In the genomic region with DNA sequence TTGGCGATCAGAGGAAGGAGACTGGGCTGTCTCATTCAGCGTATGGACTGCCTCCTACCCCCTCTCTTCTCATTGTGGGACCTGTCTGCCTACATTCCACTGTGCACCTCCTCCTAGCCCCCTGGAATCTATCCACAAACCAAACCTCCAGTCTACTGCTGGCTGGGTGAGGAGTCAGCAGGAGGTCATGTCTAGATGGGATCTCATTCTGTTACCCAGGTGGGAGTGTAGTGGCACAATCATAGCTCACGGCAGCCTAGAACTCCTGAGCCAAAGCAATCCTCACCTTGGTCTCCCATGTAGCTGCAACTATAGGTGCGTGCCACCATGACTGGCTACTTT, we compare ENCODE assay signal across 19 cellular contexts. TPM values are rescaled to one million over a fixed set of nuclear protein-coding genes. Genes with fewer than 3 reads are reported as not detected.
DNase-seq lines count a peak whose midpoint lies in the region; ATAC-seq and TF ChIP-seq lines count a peak whose summit lies in the region.
"Had no signal": no experiment of that assay in that cellular context is flagged by ENCODE, and none has a peak within 500 bp of the region (broad histone marks: within the 10 kb centered on the region; RNA-seq: fewer than 3 reads in every experiment).

No MANE protein-coding gene starts in this region.

- ATAC-seq in natural killer cell (no peak), foreskin keratinocyte (peak; percentile 28)
- no peak for ATAC-seq in natural killer cell treated with Interleukin-12 subunit alpha and Interleukin-12 subunit beta and Interleukin-15 and Interleukin-18, amount 100 ng/mL, for 72 hours
- ATAC-seq: GM12878, Right ventricle myocardium inferior had no signal

- DNase-seq in natural killer cell, result no peak
- DNase-seq in natural killer cell treated with Interleukin-12 subunit alpha and Interleukin-12 subunit beta and Interleukin-15 and Interleukin-18, amount 100 ng/mL, for 72 hours (ENCODE audit: low spot score), result no peak
- DNase-seq in foreskin keratinocyte, result no peak
- DNase-seq in osteocyte (ENCODE audit: extremely low spot score, unreplicated experiment), result peak; percentile 42
- DNase-seq in H9, result no peak
- no peak for DNase-seq in NCI-H2029 treated with DMSO at 0.1 percent for 48 hours (lab: John Stamatoyannopoulos, UW)
- no peak for DNase-seq in tibial artery
- DNase-seq: DND-41, GDM1, Karpas-422, NCI-H1105, NCI-H1694, NCI-H2107, NCI-H2227 treated with DMSO at 0.1 percent for 48 hours, NCI-H524, Peyer's patch had no signal

- no peaks in the 10 kb centered on the region for H3K27me3 Mint-ChIP-seq in natural killer cell (ENCODE audit: low read depth in 2 of 2)
- no peaks in the 10 kb centered on the region for H3K27me3 Mint-ChIP-seq in natural killer cell treated with Interleukin-12 subunit alpha and Interleukin-12 subunit beta and Interleukin-15 and Interleukin-18, amount 100 ng/mL, for 72 hours
- peaks cover 51% of the 10 kb centered on the region for H3K27me3 Mint-ChIP-seq in osteocyte (ENCODE audit: unreplicated experiment)
- H3K27me3 Mint-ChIP-seq in H9 (ENCODE audit: low read depth), result peaks cover 30% of the 10 kb centered on the region

- H3K4me3 Mint-ChIP-seq in natural killer cell (no peak overlapping the region), osteocyte (ENCODE audit: unreplicated experiment) (no peak overlapping the region), H9 (no peak overlapping the region)
- no peak overlapping the region for H3K4me3 Mint-ChIP-seq in natural killer cell treated with Interleukin-12 subunit alpha and Interleukin-12 subunit beta and Interleukin-15 and Interleukin-18, amount 100 ng/mL, for 72 hours

- no peak overlapping the region for H3K4me3 ChIP-seq in tibial artery
- H3K4me3 ChIP-seq: GM12878, Peyer's patch had no signal

- no peaks in the 10 kb centered on the region for H3K79me2 ChIP-seq in H9 (ENCODE audit: insufficient read depth, low read length)

- no peak overlapping the region for H2BK5ac ChIP-seq in H9 (ENCODE audit: insufficient read length, low read length)

- no peak overlapping the region for H3K23ac ChIP-seq in H9 (ENCODE audit: insufficient read length, low read depth, low read length)

- no peak overlapping the region for H2BK15ac ChIP-seq in H9 (ENCODE audit: low read depth, low read length)

- H3K4me2 ChIP-seq in H9 (ENCODE audit: insufficient read depth, insufficient read length, low read length), result no peak overlapping the region

- WGBS in H9 (ENCODE audit: extremely low coverage, insufficient read length, low lambda C conversion rate), result no CpG with 5 or more reads among the region's 4 CpGs

- no peaks in the 10 kb centered on the region for H4K20me1 ChIP-seq in H9 (ENCODE audit: control insufficient read depth, insufficient read depth, insufficient read length)

- H2BK120ac ChIP-seq in H9 (ENCODE audit: low read depth, low read length, poor library complexity, severe bottlenecking), result no peak overlapping the region

- no peaks in the 10 kb centered on the region for H3K79me1 ChIP-seq in H9 (ENCODE audit: insufficient read depth, low read depth, low read length, poor library complexity, severe bottlenecking)

- H3K14ac ChIP-seq in H9 (ENCODE audit: insufficient read depth, low read length), result no peak overlapping the region; the same call in 1 of the 2 replicates

- no peak overlapping the region for H3T11ph ChIP-seq in H9 (ENCODE audit: low read length)

- H3K18ac ChIP-seq in H9 (ENCODE audit: insufficient read length, low read depth, low read length), result no peak overlapping the region

- H3K27me3 ChIP-seq in foreskin keratinocyte (peaks cover 7% of the 10 kb centered on the region), H9 (ENCODE audit: insufficient read depth, low read length) (no peaks in the 10 kb centered on the region), tibial artery (peaks cover 0 to 11% of the 10 kb centered on the region in 2 donors)
- H3K27me3 ChIP-seq: Peyer's patch had no signal

- no peak overlapping the region for H4K5ac ChIP-seq in H9 (ENCODE audit: insufficient read length, low read depth, low read length)

- H3K23me2 ChIP-seq in H9 (ENCODE audit: insufficient read length, low read depth, low read length, poor library complexity, severe bottlenecking), result no peaks in the 10 kb centered on the region

- no peaks in the 10 kb centered on the region for H3K4me1 ChIP-seq in foreskin keratinocyte
- peaks cover 3% of the 10 kb centered on the region; the same call in 1 of the 2 replicates for H3K4me1 ChIP-seq in H9 (ENCODE audit: insufficient read depth, low read length)
- H3K4me1 ChIP-seq in tibial artery, result no peaks in the 10 kb centered on the region

- no peak overlapping the region for H3K56ac ChIP-seq in H9 (ENCODE audit: insufficient read length, low read depth, low read length)

- H3K4me1 Mint-ChIP-seq in natural killer cell (peaks cover 13 to 38% of the 10 kb centered on the region in 2 donors), osteocyte (ENCODE audit: unreplicated experiment) (no peaks in the 10 kb centered on the region), H9 (peaks cover 20 to 32% of the 10 kb centered on the region in 2 experiments)
- H3K4me1 Mint-ChIP-seq in natural killer cell treated with Interleukin-12 subunit alpha and Interleukin-12 subunit beta and Interleukin-15 and Interleukin-18, amount 100 ng/mL, for 72 hours (ENCODE audit: low read depth in 2 of 2), result peaks cover 11 to 12% of the 10 kb centered on the region in 2 donors

- no peak overlapping the region for H2AK5ac ChIP-seq in H9 (ENCODE audit: insufficient read length, low read length)

- intact Hi-C loops in natural killer cell (cut with micrococcal nuclease), result no loop called here
- intact Hi-C loops in tibial artery (cut with DNase I; ENCODE audit: low total_unique reads), result loop anchor here (10.0 kb wide), 1 partner anchor 314 kb away; no protein-coding TSS in a partner anchor

- H3K4ac ChIP-seq in H9 (ENCODE audit: low read depth, low read length), result no peak overlapping the region

- TF ChIP-seq CTCF in natural killer cell (IDR thresholded peaks at IDR 0.05) (no peak), foreskin keratinocyte (conservative IDR thresholded peaks at IDR 0.05) (no peak), osteocyte (IDR thresholded peaks at IDR 0.05) (no peak), H9 (conservative IDR thresholded peaks at IDR 0.05) (no peak), tibial artery (IDR thresholded peaks at IDR 0.05) (no peak)

- H2AFZ ChIP-seq in H9 (ENCODE audit: low read length), result no peak overlapping the region

- H3K27ac ChIP-seq in foreskin keratinocyte (no peak overlapping the region), H9 (ENCODE audit: insufficient read length, low read depth, low read length) (no peak overlapping the region), tibial artery (no peak overlapping the region)
- H3K27ac ChIP-seq: C4-2B, Peyer's patch had no signal

- peaks cover 4 to 9% of the 10 kb centered on the region in 2 donors for H3K9me3 Mint-ChIP-seq in natural killer cell
- H3K9me3 Mint-ChIP-seq in natural killer cell treated with Interleukin-12 subunit alpha and Interleukin-12 subunit beta and Interleukin-15 and Interleukin-18, amount 100 ng/mL, for 72 hours, result peaks cover 9% of the 10 kb centered on the region
- peaks cover 15% of the 10 kb centered on the region for H3K9me3 Mint-ChIP-seq in osteocyte (ENCODE audit: unreplicated experiment)
- H3K9me3 Mint-ChIP-seq in H9, result peaks cover 5 to 9% of the 10 kb centered on the region in 2 experiments; a peak in 4 of 5 replicates

- H2BK12ac ChIP-seq in H9 (ENCODE audit: insufficient read length, low read depth, low read length), result no peak overlapping the region

- H3K36me3 ChIP-seq in tibial artery, result no peaks in the 10 kb centered on the region
- H3K36me3 ChIP-seq: Peyer's patch had no signal

- no peak overlapping the region for H2BK20ac ChIP-seq in H9 (ENCODE audit: low read depth, low read length, poor library complexity, severe bottlenecking)

- no peaks in the 10 kb centered on the region for H3K9me3 ChIP-seq in H9 (ENCODE audit: control insufficient read depth, low read depth, low read length)
- peaks cover 0 to 6% (median 4%) of the 10 kb centered on the region in 3 donors for H3K9me3 ChIP-seq in tibial artery

- peaks cover 40% of the 10 kb centered on the region for H3K36me3 Mint-ChIP-seq in natural killer cell
- peaks cover 24% of the 10 kb centered on the region for H3K36me3 Mint-ChIP-seq in natural killer cell treated with Interleukin-12 subunit alpha and Interleukin-12 subunit beta and Interleukin-15 and Interleukin-18, amount 100 ng/mL, for 72 hours
- no peaks in the 10 kb centered on the region for H3K36me3 Mint-ChIP-seq in osteocyte (ENCODE audit: unreplicated experiment)
- H3K36me3 Mint-ChIP-seq in H9 (ENCODE audit: insufficient read depth in 1 of 3, low read depth in 3 of 3), result 0 out of 7 replicates have a peak, but pooled peaks cover 0 to 4% (median 0%) of the 10 kb centered on the region in 3 experiments

- no peak overlapping the region for H4K91ac ChIP-seq in H9 (ENCODE audit: insufficient read length, low read depth, low read length)

- H3K9ac ChIP-seq in H9 (ENCODE audit: extremely low read depth, insufficient read length, low read length), result no peak overlapping the region

- H3K27ac Mint-ChIP-seq in natural killer cell (peak overlapping the region; percentile 43 to 60), osteocyte (ENCODE audit: unreplicated experiment) (no peak overlapping the region), H9 (peak overlapping the region in 1 of 3 experiments; percentile 71; a peak in 2 of 7 replicates)
- peak overlapping the region in 1 of 2 donors; percentile 17 for H3K27ac Mint-ChIP-seq in natural killer cell treated with Interleukin-12 subunit alpha and Interleukin-12 subunit beta and Interleukin-15 and Interleukin-18, amount 100 ng/mL, for 72 hours

- H4K8ac ChIP-seq in H9 (replicated peaks; ENCODE audit: insufficient read length, low read depth, low read length), result no peak overlapping the region

RNA-seq across cellular contexts. Expression of a gene that starts 18.0 kb away (rescaled TPM):
- total RNA-seq in natural killer cell (10 to 100 TPM; 17.8 to 30.8 (median 26.5) TPM), foreskin keratinocyte (4.6 and 5.9 TPM in 2 replicates), osteocyte (not detected in 2 replicates), H9 (2021) (0.55 and 0.59 TPM in 2 replicates)
- 1 to 10 TPM; 1.5 to 2.1 TPM for total RNA-seq in natural killer cell treated with Interleukin-12 subunit alpha and Interleukin-12 subunit beta and Interleukin-15 and Interleukin-18, amount 100 ng/mL, for 72 hours
- polyA plus RNA-seq in foreskin keratinocyte, result 3.2 and 4.3 TPM in 2 replicates
- total RNA-seq: Right ventricle myocardium inferior had no signal

RNA-seq across cellular contexts. Expression of a gene that starts 54.8 kb away (rescaled TPM):
- total RNA-seq in natural killer cell, result 1 to 10 TPM in 1 of 3 donors, under 1 TPM in 2; 0.95 to 1.4 (median 0.96) TPM
- total RNA-seq in natural killer cell treated with Interleukin-12 subunit alpha and Interleukin-12 subunit beta and Interleukin-15 and Interleukin-18, amount 100 ng/mL, for 72 hours, result 1 to 10 TPM; 4.6 to 4.9 TPM
- total RNA-seq in foreskin keratinocyte, result 5.9 and 6.2 TPM in 2 replicates
- polyA plus RNA-seq in foreskin keratinocyte, result 4.0 and 4.4 TPM in 2 replicates
- 4.4 and 5.5 TPM in 2 replicates for total RNA-seq in osteocyte
- 10.2 and 10.6 TPM in 2 replicates for total RNA-seq in H9 (2021)
